Comparison of ENCODE assay signal across 25 cellular contexts in the genomic region with DNA sequence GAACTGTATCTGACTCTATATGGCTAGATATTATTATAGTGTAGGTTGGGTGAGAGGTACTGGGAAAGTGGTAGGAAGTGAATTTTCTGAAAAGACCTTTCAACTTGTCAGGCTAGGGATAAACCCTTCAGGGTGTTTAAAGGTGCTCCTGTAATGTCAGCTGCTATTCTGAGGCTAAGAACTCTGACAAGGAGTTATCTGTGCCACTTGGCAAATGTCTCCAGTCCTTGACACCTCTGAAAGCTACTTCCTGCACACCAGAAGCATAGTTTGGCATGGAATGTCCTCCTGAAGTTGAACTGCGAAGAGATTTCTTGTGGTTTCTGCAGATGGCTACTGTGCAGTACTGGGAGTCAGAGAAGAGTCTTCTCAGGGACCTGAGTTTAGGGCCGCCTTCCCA.
"Had no signal": no experiment of that assay in that cellular context is flagged by ENCODE, and none has a peak within 500 bp of the region (broad histone marks: within the 10 kb centered on the region; RNA-seq: fewer than 3 reads in every experiment).

No MANE protein-coding gene starts in this region.

- ATAC-seq: activated CD4-positive, alpha-beta T cell treated with anti-CD3 and anti-CD28 coated beads for 36 hours; activated CD8-positive, alpha-beta memory T cell treated with anti-CD3 and anti-CD28 coated beads, Interleukin-2, amount 10 ng/mL, durations not matched to agents 7 days and 5 days; activated CD8-positive, alpha-beta T cell treated with anti-CD3 and anti-CD28 coated beads, Interleukin-2, amount 10 ng/mL, durations not matched to agents 7 days and 5 days; activated naive CD8-positive, alpha-beta T cell treated with anti-CD3 and anti-CD28 coated beads, Interleukin-2, amount 50 U/mL, for 24 hours; body of pancreas; esophagus mucosa had no signal

- H3K9me3 ChIP-seq: adrenal gland, body of pancreas had no signal

- DNase-seq: activated CD4-positive, alpha-beta memory T cell treated with anti-CD3 and anti-CD28 coated beads for 36 hours; activated CD4-positive, alpha-beta T cell treated with anti-CD3 and anti-CD28 coated beads for 36 hours; activated CD4-positive, alpha-beta T cell treated with anti-CD3 and anti-CD28 coated beads, Interleukin-2, amount 10 ng/mL, durations not matched to agents 24 days and 14 days; activated CD4-positive, CD25-positive, alpha-beta regulatory T cell; activated CD4-positive, CD25-positive, alpha-beta regulatory T cell treated with anti-CD3 and anti-CD28 coated beads, Interleukin-2, amount 50 U/mL, for 72 hours; activated CD8-positive, alpha-beta memory T cell treated with anti-CD3 and anti-CD28 coated beads, Interleukin-2, amount 10 ng/mL, durations not matched to agents 7 days and 5 days; activated CD8-positive, alpha-beta memory T cell treated with anti-CD3 and anti-CD28 coated beads, Interleukin-2, amount 50 U/mL, for 4 hours; activated CD8-positive, alpha-beta T cell treated with anti-CD3 and anti-CD28 coated beads, Interleukin-2, amount 10 ng/mL, durations not matched to agents 7 days and 5 days; activated effector memory CD4-positive, alpha-beta T cell treated with anti-CD3 and anti-CD28 coated beads, Interleukin-2, amount 50 U/mL, for 16 hours; activated naive CD4-positive, alpha-beta T cell treated with anti-CD3 and anti-CD28 coated beads for 36 hours; activated naive CD8-positive, alpha-beta T cell treated with anti-CD3 and anti-CD28 coated beads for 36 hours; activated naive CD8-positive, alpha-beta T cell treated with anti-CD3 and anti-CD28 coated beads, Interleukin-2, amount 50 U/mL, for 24 hours; activated T-cell treated with anti-CD3 and anti-CD28 coated beads, Interleukin-2, amount 50 U/mL, for 1 hour; activated T-cell treated with anti-CD3 and anti-CD28 coated beads, Interleukin-2, amount 50 U/mL, for 48 hours; adrenal gland; amygdala; aorta; body of pancreas; dorsolateral prefrontal cortex; effector memory CD4-positive, alpha-beta T cell; endodermal cell; foreskin fibroblast; T-helper 2 cell had no signal

- H3K4me1 ChIP-seq: adrenal gland, body of pancreas had no signal

- H3K4me3 ChIP-seq: adrenal gland, body of pancreas, coronary artery, dorsolateral prefrontal cortex had no signal

- H3K27ac ChIP-seq: adrenal gland, body of pancreas, coronary artery, dorsolateral prefrontal cortex had no signal

- H3K27me3 ChIP-seq: adrenal gland, body of pancreas, dorsolateral prefrontal cortex had no signal

- H3K36me3 ChIP-seq: adrenal gland had no signal
